Comparison of ENCODE assay signal across 26 cellular contexts in genomic region chr14:100219126-100219785, GRCh38. TPM values are rescaled to one million over a fixed set of nuclear protein-coding genes. Genes with fewer than 3 reads are reported as not detected.
A peak's percentile ranks its signal among the peaks of the same experiment; 100 is the strongest.
DNase-seq lines count a peak whose midpoint lies in the region; ATAC-seq and TF ChIP-seq lines count a peak whose summit lies in the region.
"Had no signal": no experiment of that assay in that cellular context is flagged by ENCODE, and none has a peak within 500 bp of the region (broad histone marks: within the 10 kb centered on the region; RNA-seq: fewer than 3 reads in every experiment).

No MANE protein-coding gene starts in this region.

- WGBS in GM23248 (ENCODE audit: low coverage in 1 of 2, low lambda C conversion rate in 2 of 2, missing lambda C conversion rate in 2 of 2), 2 experiments: 86% methylated on average over 4 of the region's 4 CpGs

- in situ Hi-C loops in GM23248 (cut with MboI): no loop called here

- peaks cover 14% of the 10 kb centered on the region for H3K4me1 ChIP-seq in GM23248 (ENCODE audit: insufficient read depth)

- no peak for DNase-seq in T-helper 2 cell treated with Interferon-gamma antibody and Interleukin-4, amounts not matched to agents 5 μg/mL and 100 μg/mL, for 36 hours (ENCODE audit: low spot score)
- DNase-seq in T-helper 2 cell (no peak), GM23248 (peak; percentile 49), omental fat pad (ENCODE audit: low spot score) (no peak), AG08395 (ENCODE audit: low spot score) (no peak), activated gamma-delta T cell treated with Interleukin-2 at 50 U/mL for 16 hours (no peak), Right ventricle myocardium inferior (ENCODE audit: missing footprints) (no peak)
- no peak for DNase-seq in effector memory CD8-positive, alpha-beta T cell
- DNase-seq: activated CD4-positive, alpha-beta memory T cell treated with anti-CD3 and anti-CD28 coated beads for 36 hours; activated effector memory CD4-positive, alpha-beta T cell treated with anti-CD3 and anti-CD28 coated beads, Interleukin-2, amount 50 U/mL, for 16 hours; Calu3; effector CD4-positive, alpha-beta T cell; EL; gastrocnemius medialis; MG63; NCI-H1436 treated with DMSO at 0.1 percent for 48 hours; NCI-H2171; NCI-H524; occipital lobe; stimulated activated CD4-positive, alpha-beta T cell treated with anti-CD3 and anti-CD28 coated beads, Interleukin-12 subunit alpha, Interleukin-12 subunit beta, amount 100 ng/mL, for 4 hours; tibial artery had no signal

- H3K9me3 Mint-ChIP-seq in T-helper 2 cell treated with Interferon-gamma antibody and Interleukin-4, amounts not matched to agents 5 μg/mL and 100 μg/mL, for 36 hours: no peaks in the 10 kb centered on the region
- H3K9me3 Mint-ChIP-seq in effector memory CD8-positive, alpha-beta T cell: no peaks in the 10 kb centered on the region
- H3K9me3 Mint-ChIP-seq: activated CD4-positive, alpha-beta memory T cell treated with anti-CD3 and anti-CD28 coated beads for 36 hours; GM23338; stimulated activated naive CD8-positive, alpha-beta T cell treated with anti-CD3 and anti-CD28 coated beads, Interleukin-15, Interleukin-2, amounts not matched to agents 100 ng/mL and 50 ng/mL, for 24 hours had no signal

- H3K4me1 Mint-ChIP-seq in T-helper 2 cell treated with Interferon-gamma antibody and Interleukin-4, amounts not matched to agents 5 μg/mL and 100 μg/mL, for 36 hours (ENCODE audit: low read depth): peaks cover 27% of the 10 kb centered on the region
- H3K4me1 Mint-ChIP-seq in effector memory CD8-positive, alpha-beta T cell (ENCODE audit: low read depth in 2 of 2): peaks cover 17 to 18% of the 10 kb centered on the region in 2 donors

- H3K9me3 ChIP-seq in GM23248 (ENCODE audit: low read depth): no peaks in the 10 kb centered on the region
- H3K9me3 ChIP-seq: gastrocnemius medialis, MG63, tibial artery had no signal

- H4K20me1 ChIP-seq in GM23248 (ENCODE audit: insufficient read depth): no peaks in the 10 kb centered on the region

- TF ChIP-seq CTCF in omental fat pad (IDR thresholded peaks at IDR 0.05): no peak

- H3F3A ChIP-seq in GM23248 (ENCODE audit: insufficient read depth): no peaks in the 10 kb centered on the region

- no peak overlapping the region for H3K4me3 Mint-ChIP-seq in T-helper 2 cell treated with Interferon-gamma antibody and Interleukin-4, amounts not matched to agents 5 μg/mL and 100 μg/mL, for 36 hours
- H3K4me3 Mint-ChIP-seq in effector memory CD8-positive, alpha-beta T cell: no peak overlapping the region
- H3K4me3 Mint-ChIP-seq: activated CD4-positive, alpha-beta memory T cell treated with anti-CD3 and anti-CD28 coated beads for 36 hours; B cell; GM23338; stimulated activated naive CD8-positive, alpha-beta T cell treated with anti-CD3 and anti-CD28 coated beads, Interleukin-15, Interleukin-2, amounts not matched to agents 100 ng/mL and 50 ng/mL, for 24 hours had no signal

- ATAC-seq in effector memory CD8-positive, alpha-beta T cell (replicated peaks): no peak
- ATAC-seq in omental fat pad (ENCODE audit: low FRiP score): peak; percentile 7
- ATAC-seq in Right ventricle myocardium inferior: no peak
- ATAC-seq: gastrocnemius medialis, GM23338 had no signal

- peaks cover 29% of the 10 kb centered on the region for H3K79me2 ChIP-seq in GM23248 (ENCODE audit: insufficient read depth)

- H2AFZ ChIP-seq in GM23248: no peak overlapping the region
- H2AFZ ChIP-seq: GM23338 had no signal

- peaks cover 1% of the 10 kb centered on the region for H3K36me3 Mint-ChIP-seq in T-helper 2 cell treated with Interferon-gamma antibody and Interleukin-4, amounts not matched to agents 5 μg/mL and 100 μg/mL, for 36 hours (ENCODE audit: low read depth)
- no peaks in the 10 kb centered on the region for H3K36me3 Mint-ChIP-seq in effector memory CD8-positive, alpha-beta T cell (ENCODE audit: insufficient read depth)
- H3K36me3 Mint-ChIP-seq: activated CD4-positive, alpha-beta memory T cell treated with anti-CD3 and anti-CD28 coated beads for 36 hours had no signal

- no peaks in the 10 kb centered on the region for H3K27me3 Mint-ChIP-seq in T-helper 2 cell treated with Interferon-gamma antibody and Interleukin-4, amounts not matched to agents 5 μg/mL and 100 μg/mL, for 36 hours (ENCODE audit: low read depth)
- H3K27me3 Mint-ChIP-seq in effector memory CD8-positive, alpha-beta T cell: no peaks in the 10 kb centered on the region
- H3K27me3 Mint-ChIP-seq: activated CD4-positive, alpha-beta memory T cell treated with anti-CD3 and anti-CD28 coated beads for 36 hours; B cell; stimulated activated naive CD8-positive, alpha-beta T cell treated with anti-CD3 and anti-CD28 coated beads, Interleukin-15, Interleukin-2, amounts not matched to agents 100 ng/mL and 50 ng/mL, for 24 hours had no signal

- no peak overlapping the region for H3K4me3 ChIP-seq in GM23248
- H3K4me3 ChIP-seq: gastrocnemius medialis, GM23338, MG63, SK-N-MC, tibial artery had no signal

- peak overlapping the region; percentile 15 for H3K27ac Mint-ChIP-seq in T-helper 2 cell treated with Interferon-gamma antibody and Interleukin-4, amounts not matched to agents 5 μg/mL and 100 μg/mL, for 36 hours
- peak overlapping the region; percentile 8 to 23 for H3K27ac Mint-ChIP-seq in effector memory CD8-positive, alpha-beta T cell
- H3K27ac Mint-ChIP-seq: activated CD4-positive, alpha-beta memory T cell treated with anti-CD3 and anti-CD28 coated beads for 36 hours; B cell; GM23338; stimulated activated naive CD8-positive, alpha-beta T cell treated with anti-CD3 and anti-CD28 coated beads, Interleukin-15, Interleukin-2, amounts not matched to agents 100 ng/mL and 50 ng/mL, for 24 hours had no signal

- intact Hi-C loops in Right ventricle myocardium inferior (cut with DNase I): no loop called here

- no peaks in the 10 kb centered on the region for H3K36me3 ChIP-seq in GM23248 (ENCODE audit: low read depth)
- H3K36me3 ChIP-seq: gastrocnemius medialis, MG63, tibial artery had no signal

- no peaks in the 10 kb centered on the region for H3K27me3 ChIP-seq in GM23248 (replicated peaks; ENCODE audit: insufficient read depth)
- H3K27me3 ChIP-seq: gastrocnemius medialis, MG63, tibial artery had no signal

- no peak overlapping the region for H3K9ac ChIP-seq in GM23248

- H3K27ac ChIP-seq in GM23248: no peak overlapping the region
- H3K27ac ChIP-seq: gastrocnemius medialis, SK-N-MC, tibial artery had no signal

- no peak overlapping the region for H3K4me2 ChIP-seq in GM23248 (ENCODE audit: unreplicated experiment)
- H3K4me2 ChIP-seq: GM23338 had no signal

- H3K9me2 ChIP-seq in GM23248 (ENCODE audit: insufficient read depth): no peaks in the 10 kb centered on the region

RNA-seq across cellular contexts. Expression of gene YY1, which starts 19.7 kb away (rescaled TPM):
- 43.3 and 45.3 TPM in 2 replicates for total RNA-seq in GM23248 (2014; rRNA removed; shearing (Covaris generic))
- polyA plus RNA-seq in GM23248 (2016; fragmentation: Nextera tagmentation; extraction: Ambion mirVana): 34.9 and 38.2 TPM in 2 replicates
- total RNA-seq in omental fat pad (10 to 100 TPM; 45.1 to 55.5 (median 48.6) TPM), Right ventricle myocardium inferior (46.0 TPM)

RNA-seq across cellular contexts. Expression of gene DEGS2, which starts 59.8 kb away (rescaled TPM):
- 1.4 TPM in 1 of 2 replicates, not detected in the other for total RNA-seq in GM23248 (2014; rRNA removed; shearing (Covaris generic))
- not detected in 2 replicates for polyA plus RNA-seq in GM23248 (2016; fragmentation: Nextera tagmentation; extraction: Ambion mirVana)
- total RNA-seq in omental fat pad: under 1 TPM in 3 of 4 donors, not detected in 1; 0.19 to 0.79 (median 0.19) TPM
- not detected for total RNA-seq in Right ventricle myocardium inferior
- total RNA-seq: A172 had no signal
